7 cellular contexts compared by ENCODE assay signal in genomic region chr19:49818691-49819331, GRCh38. TPM values are rescaled to one million over a fixed set of nuclear protein-coding genes. Genes with fewer than 3 reads are reported as not detected.
DNase-seq lines count a peak whose midpoint lies in the region; ATAC-seq and TF ChIP-seq lines count a peak whose summit lies in the region.

No MANE protein-coding gene starts in this region.

- H3K4me3 ChIP-seq in HAP-1 (peak overlapping the region; percentile 77), skin epidermis (peak overlapping the region; percentile 71 to 89 (median 86))

- CTCF ChIA-PET in T-cell (lab: Charles Lee), result interaction anchor here in 1 of 2 donors (0.7 kb wide), 1 partner anchor 228 kb away, joined by 4 read pairs; no protein-coding TSS in a partner anchor

- peak overlapping the region; percentile 100 for H3K27ac Mint-ChIP-seq in T-cell

- no peaks in the 10 kb centered on the region for H3K27me3 Mint-ChIP-seq in T-cell

- peak overlapping the region; percentile 98 to 99 (median 99) for H3K4me3 Mint-ChIP-seq in T-cell

- H3K27ac ChIP-seq in foreskin keratinocyte, result peak overlapping the region; percentile 90
- H3K27ac ChIP-seq in skin epidermis, result peak overlapping the region; percentile 52 to 99 (median 94)

- TF ChIP-seq CTCF in foreskin keratinocyte (conservative IDR thresholded peaks at IDR 0.05), result no peak

- no peaks in the 10 kb centered on the region for H3K9me3 Mint-ChIP-seq in T-cell

- H3K4me1 ChIP-seq in HAP-1 (peaks cover 21% of the 10 kb centered on the region), foreskin keratinocyte (peaks cover 4% of the 10 kb centered on the region)

- H3K27me3 ChIP-seq in HAP-1 (ENCODE audit: low read depth) (no peaks in the 10 kb centered on the region), foreskin keratinocyte (no peaks in the 10 kb centered on the region)

- DNase-seq in HAP-1 (ENCODE audit: low spot score in 2 of 2) (peak in 1 of 2 experiments; percentile 48), T-cell (no peak), foreskin keratinocyte (no peak), NOMO-1 treated with DMSO at 0.1 percent for 48 hours (lab: John Stamatoyannopoulos, UW; ENCODE audit: unreplicated experiment) (no peak), NCI-H1694 treated with DMSO at 0.1 percent for 48 hours (lab: John Stamatoyannopoulos, UW) (no peak)

- ATAC-seq in T-cell (replicated peaks in 1 of 4) (no peak), foreskin keratinocyte (no peak), GM18498 (IDR thresholded peaks at IDR 0.05; ENCODE audit: unreplicated experiment) (no peak)

- H3K4me1 Mint-ChIP-seq in T-cell, result peaks cover 34 to 41% (median 39%) of the 10 kb centered on the region in 3 donors

- peaks cover 18% of the 10 kb centered on the region for H3K36me3 ChIP-seq in HAP-1 (replicated peaks)

- in situ Hi-C loops in HAP-1 (cut with MboI; ENCODE audit: low sequenced_read_pairs), result no loop called here

- peaks cover 10% of the 10 kb centered on the region for H3K36me3 Mint-ChIP-seq in T-cell

- no peaks in the 10 kb centered on the region; the same call in 1 of the 2 replicates for H3K9me3 ChIP-seq in HAP-1

- POLR2A ChIA-PET in T-cell (lab: Charles Lee), result interaction anchor here (0.7 to 0.8 kb wide), 2 partner anchors 31 to 489 kb away, joined by 3 to 4 read pairs; no protein-coding TSS in a partner anchor

RNA-seq across cellular contexts. Expression of gene MED25, which starts 0.7 kb away (rescaled TPM):
- total RNA-seq in T-cell, result 10 to 100 TPM; 46.0 to 64.1 (median 57.6) TPM
- total RNA-seq in foreskin keratinocyte, result 24.8 and 25.8 TPM in 2 replicates
- 37.8 and 41.5 TPM in 2 replicates for polyA plus RNA-seq in foreskin keratinocyte

RNA-seq across cellular contexts. Expression of gene FUZ, which starts 5.7 kb away (rescaled TPM):
- total RNA-seq in T-cell (10 to 100 TPM; 12.8 to 31.2 (median 23.7) TPM), foreskin keratinocyte (10.6 and 12.3 TPM in 2 replicates)
- polyA plus RNA-seq in foreskin keratinocyte, result 13.1 and 15.7 TPM in 2 replicates

RNA-seq across cellular contexts. Expression of gene PTOV1, which starts 32.1 kb away (rescaled TPM):
- total RNA-seq in T-cell, result 100 to 1,000 TPM; 149 to 165 (median 156) TPM
- total RNA-seq in foreskin keratinocyte, result 77.3 and 92.2 TPM in 2 replicates
- 99.5 and 116 TPM in 2 replicates for polyA plus RNA-seq in foreskin keratinocyte

RNA-seq across cellular contexts. Expression of gene PNKP, which starts 48.6 kb away (rescaled TPM):
- total RNA-seq in T-cell (100 to 1,000 TPM; 129 to 209 (median 193) TPM), foreskin keratinocyte (56.4 and 57.6 TPM in 2 replicates)
- polyA plus RNA-seq in foreskin keratinocyte, result 51.5 and 55.9 TPM in 2 replicates

RNA-seq across cellular contexts. Expression of gene AP2A1, which starts 52.0 kb away (rescaled TPM):
- 10 to 100 TPM; 49.6 to 64.8 (median 62.2) TPM for total RNA-seq in T-cell
- total RNA-seq in foreskin keratinocyte, result 68.0 and 70.1 TPM in 2 replicates
- polyA plus RNA-seq in foreskin keratinocyte, result 58.2 and 60.9 TPM in 2 replicates
